14 cellular contexts compared by ENCODE assay signal in genomic region chr15:79898369-79898768, GRCh38. TPM values are rescaled to one million over a fixed set of nuclear protein-coding genes. Genes with fewer than 3 reads are reported as not detected.
DNase-seq lines count a peak whose midpoint lies in the region; TF ChIP-seq lines count a peak whose summit lies in the region.
"Had no signal": no experiment of that assay in that cellular context is flagged by ENCODE, and none has a peak within 500 bp of the region (broad histone marks: within the 10 kb centered on the region; RNA-seq: fewer than 3 reads in every experiment).

No MANE protein-coding gene starts in this region.

- H3K27ac Mint-ChIP-seq in brain = peak overlapping the region in 3 of 5 experiments; percentile 26 to 80 (median 42)
- peak overlapping the region; percentile 50 for H3K27ac Mint-ChIP-seq in osteocyte (ENCODE audit: unreplicated experiment)

- H3K4me2 ChIP-seq in Loucy (ENCODE audit: low read depth, low read length, poor library complexity, severe bottlenecking) = peak overlapping the region; percentile 90

- H3K4me1 Mint-ChIP-seq in brain (peaks cover 31% of the 10 kb centered on the region), osteocyte (ENCODE audit: unreplicated experiment) (peaks cover 19% of the 10 kb centered on the region)

- no peak overlapping the region for H2AFZ ChIP-seq in Loucy (ENCODE audit: low read length)

- H3K27me3 ChIP-seq in Loucy (ENCODE audit: insufficient read depth, low read length, poor library complexity, severe bottlenecking) = no peaks in the 10 kb centered on the region
- H3K27me3 ChIP-seq: foreskin keratinocyte, ovary had no signal

- H3K4me1 ChIP-seq in Loucy (ENCODE audit: insufficient read depth, low read length, poor library complexity, severe bottlenecking) = peaks cover 39% of the 10 kb centered on the region

- H3K36me3 Mint-ChIP-seq in brain (no peaks in the 10 kb centered on the region), osteocyte (ENCODE audit: unreplicated experiment) (peaks cover 2% of the 10 kb centered on the region)

- DNase-seq in NCI-H2171 treated with DMSO at 0.1 percent for 48 hours (lab: John Stamatoyannopoulos, UW) (peak; percentile 58), NCI-H2171 (lab: John Stamatoyannopoulos, UW) (no peak), osteocyte (ENCODE audit: extremely low spot score, unreplicated experiment) (no peak), NCI-H748 treated with DMSO at 0.1 percent for 48 hours (lab: John Stamatoyannopoulos, UW) (no peak), MV-4-11 (lab: John Stamatoyannopoulos, UW) (no peak)
- no peak for DNase-seq in stimulated activated CD4-positive, alpha-beta T cell treated with anti-CD3 and anti-CD28 coated beads, Interleukin-15, amount 100 ng/mL, for 24 hours
- DNase-seq: activated gamma-delta T cell treated with Interleukin-2 at 50 U/mL for 16 hours, dermis blood vessel endothelial cell, DMS79, foreskin keratinocyte, NCI-H2107, ovary had no signal

- H3K9ac ChIP-seq in Loucy (ENCODE audit: low read depth, low read length, poor library complexity, severe bottlenecking) = peak overlapping the region; percentile 89

- H3K4me3 Mint-ChIP-seq in brain (peak overlapping the region in 4 of 5 experiments; percentile 41 to 91 (median 84)), osteocyte (ENCODE audit: unreplicated experiment) (no peak overlapping the region)

- H3K9me2 ChIP-seq in Loucy (replicated peaks; ENCODE audit: low read depth, low read length) = no peaks in the 10 kb centered on the region

- peaks cover 10% of the 10 kb centered on the region for H3F3A ChIP-seq in Loucy (ENCODE audit: low read depth)

- peaks cover 24% of the 10 kb centered on the region for H3K79me2 ChIP-seq in Loucy (ENCODE audit: insufficient read depth, low read length)

- peaks cover 0 to 3% (median 0%) of the 10 kb centered on the region in 5 experiments for H3K9me3 Mint-ChIP-seq in brain
- no peaks in the 10 kb centered on the region for H3K9me3 Mint-ChIP-seq in osteocyte (ENCODE audit: unreplicated experiment)

- peaks cover 4% of the 10 kb centered on the region for H3K27me3 Mint-ChIP-seq in brain
- no peaks in the 10 kb centered on the region for H3K27me3 Mint-ChIP-seq in osteocyte (ENCODE audit: unreplicated experiment)

- no peaks in the 10 kb centered on the region for H3K36me3 ChIP-seq in Loucy (ENCODE audit: insufficient read depth, low read length)
- H3K36me3 ChIP-seq: ovary had no signal

- H3K4me3 ChIP-seq in Loucy (ENCODE audit: low read length, poor library complexity, severe bottlenecking) = peak overlapping the region; percentile 78
- H3K4me3 ChIP-seq: ovary had no signal

- TF ChIP-seq CTCF in Loucy (conservative IDR thresholded peaks at IDR 0.05; ENCODE audit: low read length) (no peak), brain (conservative IDR thresholded peaks at IDR 0.05) (no peak), osteocyte (IDR thresholded peaks at IDR 0.05) (no peak)

- no peaks in the 10 kb centered on the region for H3K9me3 ChIP-seq in Loucy (ENCODE audit: insufficient read depth, low read depth, low read length)
- H3K9me3 ChIP-seq: ovary had no signal

- peaks cover 4% of the 10 kb centered on the region for H4K20me1 ChIP-seq in Loucy (ENCODE audit: insufficient read depth, low read length, poor library complexity, severe bottlenecking)

RNA-seq across cellular contexts. Expression of gene MTHFS, which starts 1.6 kb away (rescaled TPM):
- 21.0 TPM for polyA plus RNA-seq in brain (ENCODE audit: insufficient read depth, low read depth, low replicate concordance)
- total RNA-seq in osteocyte = 12.0 and 12.2 TPM in 2 replicates
